ENCODE assay signal across 24 cellular contexts in the genomic region with DNA sequence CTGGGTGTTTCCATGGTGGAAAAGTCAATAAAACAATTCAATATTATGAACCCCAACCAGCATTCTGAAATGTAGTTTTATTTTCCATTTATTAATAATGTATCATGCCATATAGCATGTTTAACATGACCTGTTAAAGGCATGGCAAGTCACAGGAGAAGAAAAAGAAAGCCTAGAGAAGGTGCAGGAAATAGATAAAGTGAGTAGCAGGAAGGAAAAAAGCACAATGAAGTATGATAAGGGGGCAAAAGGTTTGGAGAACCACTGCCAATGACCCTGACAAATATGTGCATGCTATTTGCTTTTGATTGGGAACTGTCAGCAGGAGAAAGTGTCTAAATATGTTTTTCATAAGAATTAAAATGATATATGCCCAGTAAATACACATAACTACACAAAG.
"Had no signal": no experiment of that assay in that cellular context is flagged by ENCODE, and none has a peak within 500 bp of the region (broad histone marks: within the 10 kb centered on the region; RNA-seq: fewer than 3 reads in every experiment).

No MANE protein-coding gene starts in this region.

- H3K4me3 ChIP-seq: colonic mucosa, dorsolateral prefrontal cortex, esophagus muscularis mucosa, gastrocnemius medialis, hepatocyte, left ventricle myocardium inferior, lung, neural progenitor cell, ovary, smooth muscle cell, tibial artery had no signal

- H3K9me3 Mint-ChIP-seq: natural killer cell treated with Interleukin-12 subunit alpha and Interleukin-12 subunit beta and Interleukin-15 and Interleukin-18, amount 100 ng/mL, for 72 hours; neural progenitor cell; stimulated activated effector memory CD8-positive, alpha-beta T cell treated with anti-CD3 and anti-CD28 coated beads, Interleukin-12 subunit alpha, Interleukin-12 subunit beta, amount 100 ng/mL, for 72 hours had no signal

- H3K4me3 Mint-ChIP-seq: natural killer cell treated with Interleukin-12 subunit alpha and Interleukin-12 subunit beta and Interleukin-15 and Interleukin-18, amount 100 ng/mL, for 72 hours; neural progenitor cell; stimulated activated effector memory CD8-positive, alpha-beta T cell treated with anti-CD3 and anti-CD28 coated beads, Interleukin-12 subunit alpha, Interleukin-12 subunit beta, amount 100 ng/mL, for 72 hours had no signal

- ATAC-seq: gastrocnemius medialis; left cardiac atrium; natural killer cell treated with Interleukin-12 subunit alpha and Interleukin-12 subunit beta and Interleukin-15 and Interleukin-18, amount 100 ng/mL, for 72 hours; right cardiac atrium; stimulated activated effector memory CD8-positive, alpha-beta T cell treated with anti-CD3 and anti-CD28 coated beads, Interleukin-12 subunit alpha, Interleukin-12 subunit beta, amount 100 ng/mL, for 72 hours; stimulated activated naive CD8-positive, alpha-beta T cell treated with anti-CD3 and anti-CD28 coated beads, Interleukin-15, Interleukin-2, amounts not matched to agents 100 U/mL and 50 U/mL, for 24 hours had no signal

- H3K36me3 ChIP-seq: colonic mucosa, esophagus muscularis mucosa, gastrocnemius medialis, left ventricle myocardium inferior, neural progenitor cell, ovary, tibial artery had no signal

- H3K36me3 Mint-ChIP-seq: natural killer cell treated with Interleukin-12 subunit alpha and Interleukin-12 subunit beta and Interleukin-15 and Interleukin-18, amount 100 ng/mL, for 72 hours; neural progenitor cell; stimulated activated effector memory CD8-positive, alpha-beta T cell treated with anti-CD3 and anti-CD28 coated beads, Interleukin-12 subunit alpha, Interleukin-12 subunit beta, amount 100 ng/mL, for 72 hours had no signal

- H3K9me3 ChIP-seq: colonic mucosa, esophagus muscularis mucosa, gastrocnemius medialis, left ventricle myocardium inferior, ovary, tibial artery had no signal

- H3K4me1 ChIP-seq: colonic mucosa, gastrocnemius medialis, neural progenitor cell had no signal

- H3K27ac ChIP-seq: colonic mucosa, dorsolateral prefrontal cortex, epithelial cell of prostate, esophagus muscularis mucosa, gastrocnemius medialis, hepatocyte, left ventricle myocardium inferior, neural progenitor cell, ovary, tibial artery had no signal

- H3K27me3 ChIP-seq: colonic mucosa, esophagus muscularis mucosa, gastrocnemius medialis, hepatocyte, neural progenitor cell, ovary, tibial artery had no signal

- H3K27ac Mint-ChIP-seq: natural killer cell treated with Interleukin-12 subunit alpha and Interleukin-12 subunit beta and Interleukin-15 and Interleukin-18, amount 100 ng/mL, for 72 hours; neural progenitor cell; stimulated activated effector memory CD8-positive, alpha-beta T cell treated with anti-CD3 and anti-CD28 coated beads, Interleukin-12 subunit alpha, Interleukin-12 subunit beta, amount 100 ng/mL, for 72 hours had no signal

- H3K4me1 Mint-ChIP-seq: neural progenitor cell; stimulated activated effector memory CD8-positive, alpha-beta T cell treated with anti-CD3 and anti-CD28 coated beads, Interleukin-12 subunit alpha, Interleukin-12 subunit beta, amount 100 ng/mL, for 72 hours had no signal

- DNase-seq: colonic mucosa; dorsolateral prefrontal cortex; effector CD8-positive, alpha-beta T cell; gastrocnemius medialis; kidney; left cardiac atrium; left ventricle myocardium inferior; mesenchymal stem cell; midbrain; nucleus accumbens; ovary; right cardiac atrium; stimulated activated CD4-positive, alpha-beta T cell treated with anti-CD3 and anti-CD28 coated beads, Interleukin-4, amount 100 ng/mL, for 1 hour; stimulated activated CD8-positive, alpha-beta memory T cell treated with anti-CD3 and anti-CD28 coated beads, Interleukin-4, amount 100 ng/mL, for 48 hours; stimulated activated naive CD8-positive, alpha-beta T cell treated with anti-CD3 and anti-CD28 coated beads, Interleukin-15, Interleukin-2, amounts not matched to agents 100 U/mL and 50 U/mL, for 24 hours; tibial artery had no signal
